In genomic region chr20:37354210-37355195, GRCh38 we compare ENCODE assay signal across 3 cellular contexts.
TF ChIP-seq lines count a peak whose summit lies in the region.

No MANE protein-coding gene starts in this region.

TF ChIP-seq in A549, 52 proteins besides CTCF, POLR2A, EP300 and RAD21:
- TF ChIP-seq NR3C1 (IDR thresholded peaks at IDR 0.05) (no peak), BHLHE40 (IDR thresholded peaks at IDR 0.05; ENCODE audit: low read depth, low read length) (no peak), CHD4 (IDR thresholded peaks at IDR 0.05; ENCODE audit: borderline replicate concordance) (no peak), SREBF2 (IDR thresholded peaks at IDR 0.05) (no peak)

TF ChIP-seq in HepG2, 621 proteins besides CTCF, POLR2A, EP300 and RAD21:
- TF ChIP-seq ZNF136 (CRISPR knock-in tag; IDR thresholded peaks at IDR 0.05; ENCODE audit: low read depth) (no peak), AKAP8 (CRISPR knock-in tag; IDR thresholded peaks at IDR 0.05) (no peak), DNMT1 (CRISPR knock-in tag; IDR thresholded peaks at IDR 0.05) (0 out of 2 replicates have a peak, but pooled peaks have one; percentile 45), PCBP1 (IDR thresholded peaks at IDR 0.05; ENCODE audit: borderline replicate concordance, low read depth, low read length) (no peak), THAP7 (CRISPR knock-in tag; IDR thresholded peaks at IDR 0.05) (no peak), ZNF776 (CRISPR knock-in tag; IDR thresholded peaks at IDR 0.05) (0 out of 2 replicates have a peak, but pooled peaks have one; percentile 31), POLR2G (IDR thresholded peaks at IDR 0.05; ENCODE audit: low read depth, low read length) (no peak), NR2C2 (CRISPR knock-in tag; IDR thresholded peaks at IDR 0.05; ENCODE audit: borderline replicate concordance) (no peak), NRL (CRISPR knock-in tag; IDR thresholded peaks at IDR 0.05; ENCODE audit: borderline replicate concordance) (0 out of 2 replicates have a peak, but pooled peaks have one; percentile 30)

TF ChIP-seq in WTC11, 78 proteins besides CTCF, POLR2A, EP300 and RAD21:
- no peak for TF ChIP-seq OVOL2 (CRISPR knock-in tag; IDR thresholded peaks at IDR 0.05; ENCODE audit: borderline replicate concordance)
- no peak for TF ChIP-seq PRDM15 (CRISPR knock-in tag; IDR thresholded peaks at IDR 0.05)
- TF ChIP-seq RELA (CRISPR knock-in tag; IDR thresholded peaks at IDR 0.05; ENCODE audit: borderline replicate concordance), result no peak
- no peak for TF ChIP-seq ZNF121 (CRISPR knock-in tag; IDR thresholded peaks at IDR 0.05)
- TF ChIP-seq GABPB1 (CRISPR knock-in tag; IDR thresholded peaks at IDR 0.05), result no peak
- no peak for TF ChIP-seq SMAD4 (CRISPR knock-in tag; IDR thresholded peaks at IDR 0.05)
- no peak for TF ChIP-seq ZBTB21 (CRISPR knock-in tag; IDR thresholded peaks at IDR 0.05; ENCODE audit: borderline replicate concordance)
